ENCODE assay signal across 8 cellular contexts in genomic region chr16:25066747-25067631, GRCh38.
DNase-seq lines count a peak whose midpoint lies in the region; ATAC-seq and TF ChIP-seq lines count a peak whose summit lies in the region.

No MANE protein-coding gene starts in this region.

- no peaks in the 10 kb centered on the region for H3K9me3 Mint-ChIP-seq in nephron

- H3K9me3 ChIP-seq in RWPE2 (ENCODE audit: severe bottlenecking), result no peaks in the 10 kb centered on the region

- ATAC-seq in GM21423 (IDR thresholded peaks at IDR 0.05; ENCODE audit: unreplicated experiment) (peak; percentile 90), RWPE2 (ENCODE audit: low read depth) (peak; percentile 92)
- ATAC-seq in stimulated activated naive CD8-positive, alpha-beta T cell treated with anti-CD3 and anti-CD28 coated beads, Interleukin-15, Interleukin-2, amounts not matched to agents 100 U/mL and 50 U/mL, for 24 hours, result peak; percentile 93

- H3K27me3 Mint-ChIP-seq in nephron (ENCODE audit: low read depth), result peaks cover 4% of the 10 kb centered on the region

- no peak for TF ChIP-seq CTCF in RWPE2 (IDR thresholded peaks at IDR 0.05; ENCODE audit: poor library complexity, severe bottlenecking)
- no peak for TF ChIP-seq CTCF in nephron (IDR thresholded peaks at IDR 0.05; ENCODE audit: unreplicated experiment in 3 of 3)

- H3K27ac Mint-ChIP-seq in nephron, result peak overlapping the region; percentile 47 to 82 (median 78)

- no peaks in the 10 kb centered on the region for H3K27me3 ChIP-seq in RWPE2 (ENCODE audit: insufficient read depth, poor library complexity, severe bottlenecking)

- no peaks in the 10 kb centered on the region for H3K36me3 Mint-ChIP-seq in nephron (ENCODE audit: low read depth)

- H3K4me3 ChIP-seq in RWPE2 (ENCODE audit: severe bottlenecking), result peak overlapping the region; percentile 57

- peaks cover 32% of the 10 kb centered on the region for H3K4me1 Mint-ChIP-seq in nephron

- no peaks in the 10 kb centered on the region for H3K36me3 ChIP-seq in RWPE2 (ENCODE audit: low read depth)

- no peaks in the 10 kb centered on the region for H3K4me1 ChIP-seq in RWPE2 (ENCODE audit: insufficient read depth, poor library complexity, severe bottlenecking)

- H3K27ac ChIP-seq in RWPE2 (ENCODE audit: poor library complexity, severe bottlenecking), result no peak overlapping the region

- H3K4me3 Mint-ChIP-seq in nephron, result peak overlapping the region; percentile 86 to 93 (median 92)

- DNase-seq in D341Med (ENCODE audit: low spot score) (peak; percentile 81), HuH-7 (ENCODE audit: low spot score) (peak; percentile 85), RWPE2 (ENCODE audit: low spot score) (no peak), fibroblast of the conjunctiva (ENCODE audit: low read depth) (peak; percentile 45)
- peak; percentile 93 for DNase-seq in activated effector memory CD4-positive, alpha-beta T cell treated with anti-CD3 and anti-CD28 coated beads, Interleukin-2, amount 50 U/mL, for 16 hours
- DNase-seq in stimulated activated naive CD8-positive, alpha-beta T cell treated with anti-CD3 and anti-CD28 coated beads, Interleukin-15, Interleukin-2, amounts not matched to agents 100 U/mL and 50 U/mL, for 24 hours, result peak; percentile 88
